ENCODE assay signal across 7 cellular contexts in genomic region chrX:65035451-65035779, GRCh38. TPM values are rescaled to one million over a fixed set of nuclear protein-coding genes. Genes with fewer than 3 reads are reported as not detected.
DNase-seq lines count a peak whose midpoint lies in the region; ATAC-seq, FAIRE-seq and TF ChIP-seq lines count a peak whose summit lies in the region.

No MANE protein-coding gene starts in this region.

- peak overlapping the region; percentile 89 for H2AFZ ChIP-seq in mammary epithelial cell (ENCODE audit: low read depth, low read length)

- TF ChIP-seq CTCF in mammary epithelial cell (conservative IDR thresholded peaks at IDR 0.05 in 1 of 2, IDR thresholded peaks at IDR 0.05 in 1 of 2; ENCODE audit: extremely low read depth in 1 of 2, insufficient read depth in 1 of 2, low read depth in 1 of 2, low read length in 2 of 2) (no peak), kidney epithelial cell (IDR thresholded peaks at IDR 0.05; ENCODE audit: insufficient read depth, low read length, poor library complexity, severe bottlenecking) (no peak), suprapubic skin (IDR thresholded peaks at IDR 0.05) (no peak)

- BruUV-seq in mammary epithelial cell (replicated peaks; lab: Mats Ljungman, UMichigan): no TSS peak

- dilution Hi-C loops in mammary epithelial cell (cut with HindIII; ENCODE audit: low sequenced_read_pairs): no loop called here

- CTCF ChIA-PET in mammary epithelial cell (lab: Charles Lee; ENCODE audit: low non-redundant PET): no interaction called here

- no peaks in the 10 kb centered on the region for H3K79me2 ChIP-seq in mammary epithelial cell (ENCODE audit: insufficient read depth, low read length)

- DNase-seq in GM12891 (ENCODE audit: insufficient read length, low spot score): peak; percentile 1
- DNase-seq in Jurkat, Clone E6-1 (ENCODE audit: low read depth, low spot score): no peak
- no peak for DNase-seq in mammary epithelial cell
- DNase-seq in kidney epithelial cell (ENCODE audit: low read depth): no peak
- DNase-seq in suprapubic skin (ENCODE audit: low spot score in 2 of 2): peak in 1 of 2 donors; percentile 72
- DNase-seq in NCI-H2081 treated with DMSO at 0.1 percent for 48 hours (lab: John Stamatoyannopoulos, UW): no peak

- no peak overlapping the region for H3K9ac ChIP-seq in mammary epithelial cell (ENCODE audit: insufficient read depth, low read length)

- H3K27me3 ChIP-seq in mammary epithelial cell (ENCODE audit: insufficient read depth, low read length): no peaks in the 10 kb centered on the region
- no peaks in the 10 kb centered on the region for H3K27me3 ChIP-seq in kidney epithelial cell (ENCODE audit: control insufficient read depth, insufficient read depth, low read length)
- no peaks in the 10 kb centered on the region for H3K27me3 ChIP-seq in suprapubic skin

- FAIRE-seq in GM12891 (lab: Jason Lieb, UNC): peak; percentile 86

- H3K4me3 ChIP-seq in Jurkat, Clone E6-1 (ENCODE audit: low read length): peak overlapping the region; percentile 71
- H3K4me3 ChIP-seq in mammary epithelial cell (replicated peaks in 1 of 3; ENCODE audit: insufficient read depth in 1 of 3, low read depth in 2 of 3, low read length in 3 of 3): peak overlapping the region; percentile 34 to 56 (median 42)
- H3K4me3 ChIP-seq in kidney epithelial cell (ENCODE audit: low read depth, low read length): peak overlapping the region; percentile 62
- peak overlapping the region; percentile 54 for H3K4me3 ChIP-seq in suprapubic skin

- no peaks in the 10 kb centered on the region for H3K9me3 ChIP-seq in mammary epithelial cell (replicated peaks; ENCODE audit: insufficient read depth, low read length)
- H3K9me3 ChIP-seq in suprapubic skin: no peaks in the 10 kb centered on the region

- H3K4me2 ChIP-seq in mammary epithelial cell (ENCODE audit: insufficient read depth, low read depth, low read length): peak overlapping the region; percentile 68

- no peaks in the 10 kb centered on the region for H3K4me1 ChIP-seq in mammary epithelial cell (ENCODE audit: insufficient read depth, low read length)
- H3K4me1 ChIP-seq in suprapubic skin: peaks cover 3% of the 10 kb centered on the region

- peak; percentile 31 for ATAC-seq in GM21619 (IDR thresholded peaks at IDR 0.05; ENCODE audit: unreplicated experiment)

- 17% methylated on average over 15 of the region's 15 CpGs for WGBS in mammary epithelial cell (ENCODE audit: low coverage, missing lambda C conversion rate)
- WGBS in suprapubic skin: 42% methylated on average over 15 of the region's 15 CpGs

- no peak for TF ChIP-seq POLR2A in GM12891 (IDR thresholded peaks at IDR 0.05; ENCODE audit: low read depth, low read length)
- TF ChIP-seq POLR2A in suprapubic skin (IDR thresholded peaks at IDR 0.05): no peak

- intact Hi-C loops in mammary epithelial cell (cut with micrococcal nuclease): loop anchor here (10.0 kb wide), 1 partner anchor 141 kb away; no protein-coding TSS in a partner anchor

- in situ Hi-C loops in mammary epithelial cell (cut with MboI; ENCODE audit: low sequenced_read_pairs in 2 of 2): no loop called here

- H3K27ac ChIP-seq in mammary epithelial cell (ENCODE audit: insufficient read depth, low read depth, low read length) (no peak overlapping the region), suprapubic skin (peak overlapping the region; percentile 82)

- H4K20me1 ChIP-seq in mammary epithelial cell (ENCODE audit: insufficient read depth, low read length): no peaks in the 10 kb centered on the region

- TF ChIP-seq EP300 in suprapubic skin (IDR thresholded peaks at IDR 0.05): no peak

- no peaks in the 10 kb centered on the region for H3K36me3 ChIP-seq in mammary epithelial cell (ENCODE audit: insufficient read depth, low read length)
- H3K36me3 ChIP-seq in kidney epithelial cell (ENCODE audit: control insufficient read depth, insufficient read depth, low read length): no peaks in the 10 kb centered on the region
- no peaks in the 10 kb centered on the region for H3K36me3 ChIP-seq in suprapubic skin

TF ChIP-seq in GM12891, 5 proteins besides CTCF, POLR2A, EP300 and RAD21:
- TF ChIP-seq POU2F2 (IDR thresholded peaks at IDR 0.05; ENCODE audit: low read depth, low read length) (no peak), TAF1 (IDR thresholded peaks at IDR 0.05; ENCODE audit: low read depth, low read length) (no peak), PAX5 (IDR thresholded peaks at IDR 0.05; ENCODE audit: insufficient read depth, low read length, severe bottlenecking) (no peak), SPI1 (IDR thresholded peaks at IDR 0.05; ENCODE audit: low read depth, low read length) (no peak), POLR2AphosphoS5 (IDR thresholded peaks at IDR 0.05; ENCODE audit: low read depth, low read length) (no peak)

RNA-seq across cellular contexts. Expression of gene ZC3H12B, which starts 0.8 kb away (rescaled TPM):
- polyA plus RNA-seq in GM12891 (2012; ENCODE audit: low read depth, missing spikeins): 0.15 TPM
- 1.4 TPM for polyA plus RNA-seq in Jurkat, Clone E6-1 (2012; ENCODE audit: insufficient read depth, insufficient read length)
- total RNA-seq in mammary epithelial cell (under 1 TPM; 0.33 to 0.67 TPM), kidney epithelial cell (0.48 and 0.79 TPM in 2 replicates), suprapubic skin (under 1 TPM in 3 of 4 donors, not detected in 1; 0.10 to 0.89 (median 0.72) TPM)
- polyA plus RNA-seq in mammary epithelial cell: 0.05 TPM
- not detected for polyA minus RNA-seq in mammary epithelial cell

RNA-seq across cellular contexts. Expression of gene ZC4H2, which starts 59.2 kb away (rescaled TPM):
- polyA plus RNA-seq in GM12891 (2012; ENCODE audit: low read depth, missing spikeins): 2.5 TPM
- 20.2 TPM for polyA plus RNA-seq in Jurkat, Clone E6-1 (2012; ENCODE audit: insufficient read depth, insufficient read length)
- total RNA-seq in mammary epithelial cell (10 to 100 TPM in 1 of 2 donors, 1 to 10 TPM in 1; 4.5 to 12.4 TPM), kidney epithelial cell (16.4 and 26.0 TPM in 2 replicates), suprapubic skin (1 to 10 TPM; 2.8 to 7.0 (median 6.1) TPM)
- 11.5 TPM for polyA plus RNA-seq in mammary epithelial cell
- polyA minus RNA-seq in mammary epithelial cell: 22.4 TPM
